ENCODE assay signal across 1 cellular context in genomic region chr20:58634818-58635665, GRCh38.
TF ChIP-seq lines count a peak whose summit lies in the region.

No MANE protein-coding gene starts in this region.

TF ChIP-seq in HepG2, 621 proteins besides CTCF, POLR2A, EP300 and RAD21:
- TF ChIP-seq TAF15 (IDR thresholded peaks at IDR 0.05; ENCODE audit: low read depth, low read length, poor library complexity, severe bottlenecking) (no peak), HES4 (CRISPR knock-in tag; IDR thresholded peaks at IDR 0.05; ENCODE audit: borderline replicate concordance) (0 out of 2 replicates have a peak, but pooled peaks have one; percentile 31), EED (CRISPR knock-in tag; IDR thresholded peaks at IDR 0.05) (0 out of 2 replicates have a peak, but pooled peaks have one; percentile 26)
